7 cellular contexts compared by ENCODE assay signal in genomic region chr9:125745682-125746016, GRCh38. TPM values are rescaled to one million over a fixed set of nuclear protein-coding genes. Genes with fewer than 3 reads are reported as not detected.
DNase-seq lines count a peak whose midpoint lies in the region; ATAC-seq and TF ChIP-seq lines count a peak whose summit lies in the region.

No MANE protein-coding gene starts in this region.

- H3K9me3 Mint-ChIP-seq in activated CD8-positive, alpha-beta T cell treated with anti-CD3 and anti-CD28 coated beads for 36 hours, result no peaks in the 10 kb centered on the region
- H3K9me3 Mint-ChIP-seq in stimulated activated naive B cell treated with anti-CD40 and anti-IgM and Interleukin-4, amounts not matched to agents 10 μg/mL and 1 μg/mL and 100 μg/mL, for 72 hours, result no peaks in the 10 kb centered on the region

- no peak for ATAC-seq in activated CD8-positive, alpha-beta T cell treated with anti-CD3 and anti-CD28 coated beads for 36 hours
- ATAC-seq in stimulated activated naive B cell treated with anti-CD40 and anti-IgM and Interleukin-4, amounts not matched to agents 10 μg/mL and 1 μg/mL and 100 μg/mL, for 72 hours (replicated peaks), result no peak

- peak overlapping the region; percentile 87 for H3K4me3 Mint-ChIP-seq in activated CD8-positive, alpha-beta T cell treated with anti-CD3 and anti-CD28 coated beads for 36 hours
- H3K4me3 Mint-ChIP-seq in stimulated activated naive B cell treated with anti-CD40 and anti-IgM and Interleukin-4, amounts not matched to agents 10 μg/mL and 1 μg/mL and 100 μg/mL, for 72 hours, result peak overlapping the region; percentile 97 to 98

- POLR2A ChIA-PET in HEK293 (lab: Yijun Ruan, JAX), result interaction anchor here (0.8 to 2.3 kb wide), 7 partner anchors 10 to 505 kb away, joined by 3 to 20 read pairs (median 4); partner anchors contain the start of genes HSPA5 and MAPKAP1
- POLR2A ChIA-PET in activated CD8-positive, alpha-beta T cell treated with anti-CD3 and anti-CD28 coated beads for 36 hours (lab: Charles Lee), result interaction anchor here (1.2 to 1.9 kb wide), 3 partner anchors 15 to 43 kb away, joined by 3 to 8 read pairs (median 4); partner anchors contain the start of gene MAPKAP1

- H3K4me1 ChIP-seq in HEK293 (ENCODE audit: control insufficient read depth, insufficient read depth, low read length) (peaks cover 12% of the 10 kb centered on the region), iPS-18a (ENCODE audit: control insufficient read depth, low read depth, low read length) (peaks cover 27% of the 10 kb centered on the region)

- H3K4me1 Mint-ChIP-seq in activated CD8-positive, alpha-beta T cell treated with anti-CD3 and anti-CD28 coated beads for 36 hours (ENCODE audit: low read depth), result peaks cover 28% of the 10 kb centered on the region
- peaks cover 33 to 50% of the 10 kb centered on the region in 2 donors for H3K4me1 Mint-ChIP-seq in stimulated activated naive B cell treated with anti-CD40 and anti-IgM and Interleukin-4, amounts not matched to agents 10 μg/mL and 1 μg/mL and 100 μg/mL, for 72 hours

- CTCF ChIA-PET in HEK293 (lab: Yijun Ruan, JAX), result interaction anchor here (1.1 to 1.7 kb wide), 2 partner anchors 19 to 338 kb away, joined by 3 to 8 read pairs; no protein-coding TSS in a partner anchor
- CTCF ChIA-PET in activated CD8-positive, alpha-beta T cell treated with anti-CD3 and anti-CD28 coated beads for 36 hours (lab: Charles Lee), result interaction anchor here (0.7 to 1.3 kb wide), 2 partner anchors 39 to 43 kb away, joined by 3 to 7 read pairs; partner anchors contain the start of gene MAPKAP1

- TF ChIP-seq CTCF in HEK293 (tag by site-specific recombination; IDR thresholded peaks at IDR 0.05), result no peak
- TF ChIP-seq CTCF in activated CD8-positive, alpha-beta T cell treated with anti-CD3 and anti-CD28 coated beads for 36 hours (IDR thresholded peaks at IDR 0.05), result no peak

- H3K4me3 ChIP-seq in HEK293 (ENCODE audit: low read depth, low read length), result peak overlapping the region; percentile 15
- peak overlapping the region; percentile 35 for H3K4me3 ChIP-seq in iPS-18a (ENCODE audit: low read length)

- peaks cover 3% of the 10 kb centered on the region for H3K27me3 Mint-ChIP-seq in activated CD8-positive, alpha-beta T cell treated with anti-CD3 and anti-CD28 coated beads for 36 hours
- H3K27me3 Mint-ChIP-seq in stimulated activated naive B cell treated with anti-CD40 and anti-IgM and Interleukin-4, amounts not matched to agents 10 μg/mL and 1 μg/mL and 100 μg/mL, for 72 hours, result no peaks in the 10 kb centered on the region

- H3K27ac Mint-ChIP-seq in activated CD8-positive, alpha-beta T cell treated with anti-CD3 and anti-CD28 coated beads for 36 hours, result no peak overlapping the region
- H3K27ac Mint-ChIP-seq in stimulated activated naive B cell treated with anti-CD40 and anti-IgM and Interleukin-4, amounts not matched to agents 10 μg/mL and 1 μg/mL and 100 μg/mL, for 72 hours, result peak overlapping the region; percentile 99

- H3K36me3 ChIP-seq in HEK293 (ENCODE audit: control insufficient read depth in 2 of 2, insufficient read depth in 1 of 2, low read length in 2 of 2), result 0 out of 3 replicates have a peak, but pooled peaks cover 0 to 4% of the 10 kb centered on the region in 2 experiments
- H3K36me3 ChIP-seq in iPS-18a (ENCODE audit: control insufficient read depth, low read depth, low read length), result peaks cover 9% of the 10 kb centered on the region

- intact Hi-C loops in activated CD8-positive, alpha-beta T cell treated with anti-CD3 and anti-CD28 coated beads for 36 hours (cut with micrococcal nuclease), result loop anchor here (5.0 kb wide), 1 partner anchor 98 kb away; no protein-coding TSS in a partner anchor

- DNase-seq in activated CD8-positive, alpha-beta T cell treated with anti-CD3 and anti-CD28 coated beads for 36 hours, result no peak
- no peak for DNase-seq in stimulated activated naive B cell treated with anti-CD40 and anti-IgM and Interleukin-4, amounts not matched to agents 10 μg/mL and 1 μg/mL and 100 μg/mL, for 72 hours
- no peak for DNase-seq in ecto neural progenitor cell (ENCODE audit: low spot score)
- DNase-seq in D341Med (ENCODE audit: low spot score), result no peak
- DNase-seq in SK-N-DZ (ENCODE audit: low spot score), result no peak

- H3K27me3 ChIP-seq in iPS-18a (ENCODE audit: control insufficient read depth, insufficient read depth, low read length), result peaks cover 15% of the 10 kb centered on the region

- H3K9me3 ChIP-seq in HEK293 (ENCODE audit: control insufficient read depth, insufficient read depth, low read depth, low read length), result no peaks in the 10 kb centered on the region
- H3K9me3 ChIP-seq in iPS-18a (ENCODE audit: control insufficient read depth, low read depth, low read length), result no peaks in the 10 kb centered on the region

- no peak overlapping the region for H3K27ac ChIP-seq in HEK293 (ENCODE audit: extremely low read depth, low read depth, low read length)
- no peak overlapping the region for H3K27ac ChIP-seq in iPS-18a (ENCODE audit: low read length)

- no peak overlapping the region for H3K9ac ChIP-seq in iPS-18a (ENCODE audit: low read length)

- peaks cover 8% of the 10 kb centered on the region for H3K36me3 Mint-ChIP-seq in activated CD8-positive, alpha-beta T cell treated with anti-CD3 and anti-CD28 coated beads for 36 hours (ENCODE audit: low read depth)
- H3K36me3 Mint-ChIP-seq in stimulated activated naive B cell treated with anti-CD40 and anti-IgM and Interleukin-4, amounts not matched to agents 10 μg/mL and 1 μg/mL and 100 μg/mL, for 72 hours, result peaks cover 4 to 13% of the 10 kb centered on the region in 2 donors

TF ChIP-seq in HEK293, 187 proteins besides CTCF, POLR2A, EP300 and RAD21 (continues in another document):
- no peak for TF ChIP-seq KLF7 (tag by site-specific recombination; IDR thresholded peaks at IDR 0.05; ENCODE audit: borderline replicate concordance)
- TF ChIP-seq ZNF138 (tag by site-specific recombination; IDR thresholded peaks at IDR 0.05; ENCODE audit: borderline replicate concordance), result no peak
- peak; percentile 93; the same call in 1 of the 2 replicates for TF ChIP-seq ZNF335 (tag by site-specific recombination; conservative IDR thresholded peaks at IDR 0.05)
- peak; percentile 84; the same call in 1 of the 2 replicates for TF ChIP-seq TRIM28 (IDR thresholded peaks at IDR 0.05; ENCODE audit: borderline replicate concordance, low read length)
- TF ChIP-seq ZNF501 (tag by site-specific recombination; IDR thresholded peaks at IDR 0.05), result no peak
- no peak for TF ChIP-seq KLF9 (tag by site-specific recombination; IDR thresholded peaks at IDR 0.05; ENCODE audit: low read depth)
- TF ChIP-seq PBX3 (CRISPR knock-in tag; IDR thresholded peaks at IDR 0.05), result no peak
- TF ChIP-seq ZNF324 (tag by site-specific recombination; IDR thresholded peaks at IDR 0.05), result no peak
- TF ChIP-seq ZBTB44 (tag by site-specific recombination; IDR thresholded peaks at IDR 0.05), result no peak
- no peak for TF ChIP-seq ZNF654 (tag by site-specific recombination; IDR thresholded peaks at IDR 0.05; ENCODE audit: low read depth)
- TF ChIP-seq AEBP2 (tag by site-specific recombination; IDR thresholded peaks at IDR 0.05; ENCODE audit: borderline replicate concordance), result no peak
- no peak for TF ChIP-seq ZNF211 (tag by site-specific recombination; IDR thresholded peaks at IDR 0.05; ENCODE audit: low read depth)

RNA-seq across cellular contexts. Expression of gene PBX3, which starts 1.5 kb away (rescaled TPM):
- total RNA-seq in activated CD8-positive, alpha-beta T cell treated with anti-CD3 and anti-CD28 coated beads for 36 hours, result 10 to 100 TPM; 11.5 to 14.1 TPM
- 51.4 and 62.6 TPM in 2 replicates for polyA plus RNA-seq in SK-N-DZ (2014; cell fraction: cytosol; rRNA removed)
- 33.8 and 57.4 TPM in 2 replicates for polyA plus RNA-seq in SK-N-DZ (2014; cell fraction: nucleus; rRNA removed)

RNA-seq across cellular contexts. Expression of gene MAPKAP1, which starts 38.6 kb away (rescaled TPM):
- 10 to 100 TPM; 58.8 to 62.4 TPM for total RNA-seq in activated CD8-positive, alpha-beta T cell treated with anti-CD3 and anti-CD28 coated beads for 36 hours
- polyA plus RNA-seq in SK-N-DZ (2014; cell fraction: cytosol; rRNA removed), result 56.8 and 57.7 TPM in 2 replicates
- polyA plus RNA-seq in SK-N-DZ (2014; cell fraction: nucleus; rRNA removed), result 37.1 and 55.5 TPM in 2 replicates
